Comparison of ENCODE assay signal across 12 cellular contexts in the genomic region with DNA sequence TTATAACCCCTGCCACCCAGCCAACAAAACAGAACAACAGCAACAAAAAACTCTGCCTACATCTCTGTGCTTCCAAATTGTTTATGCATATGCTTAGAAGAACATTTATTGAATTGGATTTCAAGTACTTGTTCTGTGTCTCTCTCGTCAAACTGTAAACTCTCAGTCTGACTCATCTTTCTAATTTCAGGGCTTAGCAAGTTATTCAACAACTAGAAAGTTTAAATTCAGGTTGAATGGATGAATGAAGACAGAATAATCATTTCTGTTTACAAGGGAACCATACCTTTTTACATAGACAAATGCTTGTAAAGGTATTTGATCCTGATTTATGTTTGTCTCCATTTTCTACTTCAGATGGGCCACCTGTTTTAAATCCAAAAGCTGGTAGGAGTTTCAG. TPM values are rescaled to one million over a fixed set of nuclear protein-coding genes. Genes with fewer than 3 reads are reported as not detected.
A peak's percentile ranks its signal among the peaks of the same experiment; 100 is the strongest.
DNase-seq lines count a peak whose midpoint lies in the region; ATAC-seq, FAIRE-seq and TF ChIP-seq lines count a peak whose summit lies in the region.
"Had no signal": no experiment of that assay in that cellular context is flagged by ENCODE, and none has a peak within 500 bp of the region (broad histone marks: within the 10 kb centered on the region; RNA-seq: fewer than 3 reads in every experiment).

No MANE protein-coding gene starts in this region.

- H3K27ac ChIP-seq in GM12878 (ENCODE audit: control insufficient read depth, insufficient read depth) (no peak overlapping the region), ascending aorta (no peak overlapping the region), HepG2 (ENCODE audit: extremely low read length, insufficient read depth, low read length) (no peak overlapping the region)
- H3K27ac ChIP-seq: SJCRH30 had no signal

- POLR2A ChIA-PET in GM12878 (lab: Charles Lee) = interaction anchor here (1.2 kb wide), 1 partner anchor 14 kb away, joined by 6 read pairs; no protein-coding TSS in a partner anchor
- POLR2A ChIA-PET in HepG2 (lab: Yijun Ruan, JAX) = no interaction called here

- H3K36me3 Mint-ChIP-seq in activated T-cell treated with anti-CD3 and anti-CD28 coated beads, Interleukin-2, amount 50 U/mL, for 4 hours (ENCODE audit: insufficient read depth) = no peaks in the 10 kb centered on the region
- H3K36me3 Mint-ChIP-seq in stimulated activated memory B cell treated with anti-CD40 and anti-IgM and Interleukin-4, amounts not matched to agents 10 μg/mL and 1 μg/mL and 100 μg/mL, for 72 hours = no peaks in the 10 kb centered on the region

- CTCF ChIA-PET in GM12878 (lab: Yijun Ruan, JAX) (interaction anchor here (0.7 to 2.2 kb wide), 4 partner anchors 29 to 60 kb away, joined by 3 to 8 read pairs (median 4); no protein-coding TSS in a partner anchor), HepG2 (lab: Yijun Ruan, JAX; ENCODE audit: low intra/inter-chr PET ratio, low total read pairs) (no interaction called here)

- SMC1A ChIA-PET in GM12878 (lab: Charles Lee; ENCODE audit: uncharacterized antibody, unreplicated experiment) = interaction anchor here (0.6 to 2.4 kb wide), 10 partner anchors 11 to 195 kb away, joined by 3 to 9 read pairs (median 4); no protein-coding TSS in a partner anchor

- H3K4me2 ChIP-seq in GM12878 (ENCODE audit: control insufficient read depth, insufficient read depth) (peak overlapping the region; percentile 10; the same call in 1 of the 2 replicates), HepG2 (ENCODE audit: low read depth, low read length) (no peak overlapping the region)

- H3K27me3 Mint-ChIP-seq in activated T-cell treated with anti-CD3 and anti-CD28 coated beads, Interleukin-2, amount 50 U/mL, for 4 hours (ENCODE audit: low read depth) = peaks cover 17% of the 10 kb centered on the region
- H3K27me3 Mint-ChIP-seq in stimulated activated memory B cell treated with anti-CD40 and anti-IgM and Interleukin-4, amounts not matched to agents 10 μg/mL and 1 μg/mL and 100 μg/mL, for 72 hours = peaks cover 27% of the 10 kb centered on the region

- peaks cover 31% of the 10 kb centered on the region for H3K4me1 Mint-ChIP-seq in activated T-cell treated with anti-CD3 and anti-CD28 coated beads, Interleukin-2, amount 50 U/mL, for 4 hours (ENCODE audit: low read depth)
- peaks cover 39% of the 10 kb centered on the region for H3K4me1 Mint-ChIP-seq in stimulated activated memory B cell treated with anti-CD40 and anti-IgM and Interleukin-4, amounts not matched to agents 10 μg/mL and 1 μg/mL and 100 μg/mL, for 72 hours

- 0 out of 2 replicates have a peak overlapping the region, but pooled peaks have one; percentile 1 for H3K4me3 ChIP-seq in GM12878
- peak overlapping the region in 1 of 2 donors; percentile 90 for H3K4me3 ChIP-seq in ascending aorta
- no peak overlapping the region for H3K4me3 ChIP-seq in HepG2 (replicated peaks in 1 of 3; ENCODE audit: insufficient read depth in 1 of 3, low read depth in 2 of 3, low read length in 3 of 3)

- TF ChIP-seq CTCF in GM12878 (IDR thresholded peaks at IDR 0.05 in 2 of 3, conservative IDR thresholded peaks at IDR 0.05 in 1 of 3; ENCODE audit: control insufficient read depth in 2 of 3, extremely low read depth in 1 of 3, insufficient read depth in 1 of 3, low read depth in 3 of 3, low read length in 3 of 3) (no peak), ascending aorta (IDR thresholded peaks at IDR 0.05) (no peak), HepG2 (CRISPR knock-in tag; IDR thresholded peaks at IDR 0.05) (no peak)

- H3K27me3 ChIP-seq in GM12878 (replicated peaks in 1 of 2; ENCODE audit: control insufficient read depth in 2 of 2, insufficient read depth in 2 of 2, low read length in 1 of 2) (no peaks in the 10 kb centered on the region), ascending aorta (no peaks in the 10 kb centered on the region), HepG2 (ENCODE audit: control insufficient read depth in 1 of 2, insufficient read depth in 2 of 2, low read length in 2 of 2) (peaks cover 0 to 36% of the 10 kb centered on the region in 2 experiments; a peak in 2 of 5 replicates)
- H3K27me3 ChIP-seq: SJCRH30 had no signal

- no peak for ATAC-seq in activated T-cell treated with anti-CD3 and anti-CD28 coated beads, Interleukin-2, amount 50 U/mL, for 4 hours
- ATAC-seq in HG02759 (IDR thresholded peaks at IDR 0.05; ENCODE audit: unreplicated experiment) = peak; percentile 20
- ATAC-seq in GM12878 = peak; percentile 31
- no peak for ATAC-seq in stimulated activated memory B cell treated with anti-CD40 and anti-IgM and Interleukin-4, amounts not matched to agents 10 μg/mL and 1 μg/mL and 100 μg/mL, for 72 hours
- ATAC-seq in HepG2 = no peak
- ATAC-seq: left ventricle myocardium superior had no signal

- no peak for DNase-seq in activated T-cell treated with anti-CD3 and anti-CD28 coated beads, Interleukin-2, amount 50 U/mL, for 4 hours
- no peak for DNase-seq in activated T-cell treated with anti-CD3 and anti-CD28 coated beads, Interleukin-2, amount 50 U/mL, for 1 hour
- DNase-seq in GM12878 (ENCODE audit: low read depth, low spot score) (peak; percentile 38), ascending aorta (ENCODE audit: low spot score in 2 of 2) (no peak), HepG2 (ENCODE audit: low spot score) (no peak)
- no peak for DNase-seq in stimulated activated CD4-positive, alpha-beta T cell treated with anti-CD3 and anti-CD28 coated beads, Interleukin-2, amount 100 ng/mL, for 48 hours
- DNase-seq: left ventricle myocardium superior, NCI-H2029 treated with DMSO at 0.1 percent for 48 hours, SJCRH30 had no signal

- BruUV-seq in GM12878 (replicated peaks; lab: Mats Ljungman, UMichigan) (no TSS peak), HepG2 (replicated peaks; lab: Mats Ljungman, UMichigan) (no TSS peak)

- peak in 1 of 2 experiments; percentile 44; a peak in 1 of 4 replicates for TF ChIP-seq EP300 in GM12878 (IDR thresholded peaks at IDR 0.05; ENCODE audit: borderline replicate concordance in 1 of 2, control insufficient read depth in 1 of 2, low read depth in 2 of 2, low read length in 2 of 2)
- no peak for TF ChIP-seq EP300 in HepG2 (IDR thresholded peaks at IDR 0.05; ENCODE audit: low read depth in 2 of 2, low read length in 2 of 2)
- no peak for TF ChIP-seq EP300 in HepG2 (CRISPR knock-in tag; IDR thresholded peaks at IDR 0.05; ENCODE audit: borderline replicate concordance)

- no peaks in the 10 kb centered on the region for H3K9me3 ChIP-seq in GM12878 (replicated peaks; ENCODE audit: control insufficient read depth, insufficient read depth, low read length)
- no peaks in the 10 kb centered on the region for H3K9me3 ChIP-seq in ascending aorta
- H3K9me3 ChIP-seq in HepG2 (ENCODE audit: low read length) = no peaks in the 10 kb centered on the region
- H3K9me3 ChIP-seq: SJCRH30 had no signal

- peak overlapping the region; percentile 93 for H3K4me3 Mint-ChIP-seq in activated T-cell treated with anti-CD3 and anti-CD28 coated beads, Interleukin-2, amount 50 U/mL, for 4 hours
- peak overlapping the region; percentile 99 for H3K4me3 Mint-ChIP-seq in stimulated activated memory B cell treated with anti-CD40 and anti-IgM and Interleukin-4, amounts not matched to agents 10 μg/mL and 1 μg/mL and 100 μg/mL, for 72 hours

- no peak overlapping the region for H3K9ac ChIP-seq in GM12878 (ENCODE audit: control insufficient read depth, insufficient read depth, low read length)
- no peak overlapping the region for H3K9ac ChIP-seq in HepG2 (ENCODE audit: insufficient read depth, low read depth, low read length)

- TF ChIP-seq RAD21 in GM12878 (IDR thresholded peaks at IDR 0.05; ENCODE audit: insufficient read depth, low read depth, low read length) (no peak), HepG2 (CRISPR knock-in tag; IDR thresholded peaks at IDR 0.05) (no peak)

- in situ Hi-C loops in GM12878 (cut with MboI) (no loop called here), HepG2 (cut with HindIII; ENCODE audit: extremely low pct_ligation_motif_present, low pct_unique_long_range_greater_than_20kb) (no loop called here)

- H3K36me3 ChIP-seq in GM12878 (ENCODE audit: control insufficient read depth in 2 of 2, insufficient read depth in 2 of 2, low read length in 1 of 2) = no peaks in the 10 kb centered on the region
- H3K36me3 ChIP-seq in ascending aorta = no peaks in the 10 kb centered on the region
- no peaks in the 10 kb centered on the region for H3K36me3 ChIP-seq in HepG2 (replicated peaks in 1 of 2; ENCODE audit: control insufficient read depth in 1 of 2, insufficient read depth in 2 of 2, low read length in 2 of 2)
- H3K36me3 ChIP-seq: SJCRH30 had no signal

- H4K20me1 ChIP-seq in GM12878 (ENCODE audit: control insufficient read depth, insufficient read depth) (no peaks in the 10 kb centered on the region), HepG2 (ENCODE audit: insufficient read depth, low read length) (peaks cover 5% of the 10 kb centered on the region; the same call in 1 of the 2 replicates)

- no peak overlapping the region for H2AFZ ChIP-seq in GM12878 (ENCODE audit: control insufficient read depth, low read depth, low read length)
- no peak overlapping the region for H2AFZ ChIP-seq in HepG2 (ENCODE audit: low read length)

- FAIRE-seq in GM12878 (lab: Jason Lieb, UNC) = peak; percentile 35
- no peak for FAIRE-seq in HepG2 (lab: Jason Lieb, UNC)
- FAIRE-seq: endometrium had no signal

- intact Hi-C loops in GM12878 (cut with micrococcal nuclease; ENCODE audit: unreplicated experiment) = loop anchor here (10.0 kb wide), 1 partner anchor 459 kb away; no protein-coding TSS in a partner anchor
- intact Hi-C loops in ascending aorta (cut with DNase I) = loop anchor here (2.0 to 10.0 kb wide), 3 partner anchors 39 to 1191 kb away; a partner anchor contains a TSS
- intact Hi-C loops in HepG2 (cut with micrococcal nuclease; ENCODE audit: unreplicated experiment) = no loop called here

- peaks cover 21% of the 10 kb centered on the region for H3K4me1 ChIP-seq in GM12878 (ENCODE audit: control insufficient read depth, insufficient read depth, low read length)
- H3K4me1 ChIP-seq in ascending aorta = peaks cover 7 to 30% of the 10 kb centered on the region in 2 donors
- peaks cover 31% of the 10 kb centered on the region for H3K4me1 ChIP-seq in HepG2 (ENCODE audit: insufficient read depth, low read length)

- WGBS in GM12878 (ENCODE audit: insufficient coverage, insufficient replicate concordance, low lambda C conversion rate, missing lambda C conversion rate) = 4% methylated on average over 1 of the region's 1 CpG
- 3% methylated on average over 1 of the region's 1 CpG for WGBS in HepG2 (ENCODE audit: low lambda C conversion rate)

- H3K27ac Mint-ChIP-seq in stimulated activated memory B cell treated with anti-CD40 and anti-IgM and Interleukin-4, amounts not matched to agents 10 μg/mL and 1 μg/mL and 100 μg/mL, for 72 hours = no peak overlapping the region

- H3K9me3 Mint-ChIP-seq in activated T-cell treated with anti-CD3 and anti-CD28 coated beads, Interleukin-2, amount 50 U/mL, for 4 hours = no peaks in the 10 kb centered on the region
- H3K9me3 Mint-ChIP-seq in stimulated activated memory B cell treated with anti-CD40 and anti-IgM and Interleukin-4, amounts not matched to agents 10 μg/mL and 1 μg/mL and 100 μg/mL, for 72 hours = no peaks in the 10 kb centered on the region

- RAD21 ChIA-PET in GM12878 (lab: Charles Lee; ENCODE audit: unreplicated experiment) = interaction anchor here (1.1 to 1.4 kb wide), 5 partner anchors 15 to 54 kb away, joined by 3 to 5 read pairs (median 3); no protein-coding TSS in a partner anchor

- TF ChIP-seq POLR2A in GM12878 (IDR thresholded peaks at IDR 0.05; ENCODE audit: low read depth, low read length) (no peak), HepG2 (IDR thresholded peaks at IDR 0.05; ENCODE audit: insufficient read depth in 1 of 2, low read depth in 2 of 2, low read length in 2 of 2) (no peak)

- H3K79me2 ChIP-seq in GM12878 (ENCODE audit: control insufficient read depth, insufficient read depth, low read length) (peaks cover 3% of the 10 kb centered on the region), HepG2 (ENCODE audit: insufficient read depth, low read length) (peaks cover 4% of the 10 kb centered on the region)

RNA-seq across cellular contexts. Expression of a gene that starts 1.5 kb away (rescaled TPM):
- total RNA-seq in activated T-cell treated with anti-CD3 and anti-CD28 coated beads, Interleukin-2, amount 50 U/mL, for 4 hours = 10 to 100 TPM; 14.4 to 16.2 (median 14.8) TPM
- 52.3 and 56.3 TPM in 2 replicates for total RNA-seq in GM12878 (2013; cell fraction: nucleolus; rRNA removed)
- total RNA-seq in GM12878 (2014; rRNA removed) (10.4 and 11.1 TPM in 2 replicates), GM12878 (2014; rRNA removed; fragmentation: Illumina TruSeq; extraction: Trizol) (11.6 and 13.2 TPM in 2 replicates), GM12878 (2021) (9.2 and 11.3 TPM in 2 replicates), ascending aorta (11.8 TPM), HepG2 (2016; rRNA removed; fragmentation: Illumina TruSeq; extraction: Trizol) (27.6 and 45.5 TPM in 2 replicates)
- polyA plus RNA-seq in GM12878 (2011; ENCODE audit: low read depth) = 7.7 TPM
- polyA plus RNA-seq in GM12878 (2011; rRNA removed) (33.4 and 45.2 TPM in 2 replicates), GM12878 (2014; fragmentation: Illumina TruSeq; extraction: Trizol) (14.5 and 23.5 TPM in 2 replicates), GM12878 (2014; fragmentation: Nextera tagmentation; extraction: Ambion mirVana) (10 to 100 TPM; 12.4 to 27.1 TPM), GM12878 (2014; rRNA removed) (8.5 and 8.9 TPM in 2 replicates), GM12878 (2016; fragmentation: Nextera tagmentation; extraction: Ambion mirVana) (10 to 100 TPM; 20.4 to 24.3 TPM), HepG2 (2011; rRNA removed) (19.3 and 20.4 TPM in 2 replicates)
- polyA plus RNA-seq in GM12878 (2011; cell fraction: cytosol; rRNA removed) = 14.1 and 16.6 TPM in 2 replicates
- polyA plus RNA-seq in GM12878 (2011; cell fraction: nucleus; rRNA removed) = 21.6 and 31.0 TPM in 2 replicates
- polyA plus RNA-seq in GM12878 (2012) = 7.2 and 10.3 TPM in 2 replicates
- polyA minus RNA-seq in GM12878 (2011; rRNA and poly(A)+ RNA removed) = 22.4 and 30.6 TPM in 2 replicates
- 9.7 and 13.2 TPM in 2 replicates for polyA minus RNA-seq in GM12878 (2011; cell fraction: cytosol; rRNA and poly(A)+ RNA removed)
- polyA minus RNA-seq in GM12878 (2011; cell fraction: nucleus; rRNA and poly(A)+ RNA removed) = 24.4 and 30.0 TPM in 2 replicates
- total RNA-seq in HepG2 (2016; cell fraction: cytosol; rRNA removed; fragmentation: Illumina TruSeq; extraction: Trizol; ENCODE audit: low read depth) = 1.4 and 1.6 TPM in 2 replicates
- 30.3 and 40.5 TPM in 2 replicates for total RNA-seq in HepG2 (2016; cell fraction: insoluble cytoplasmic fraction; rRNA removed; fragmentation: Illumina TruSeq; extraction: Trizol)
- total RNA-seq in HepG2 (2016; cell fraction: membrane; rRNA removed; fragmentation: Illumina TruSeq; extraction: Trizol) = 3.8 and 4.9 TPM in 2 replicates
- 22.6 and 23.6 TPM in 2 replicates for total RNA-seq in HepG2 (2016; cell fraction: nucleus; rRNA removed; fragmentation: Illumina TruSeq; extraction: Trizol)
- 9.9 and 15.0 TPM in 2 replicates for polyA plus RNA-seq in HepG2 (2011; cell fraction: cytosol; rRNA removed)
- 11.9 and 12.7 TPM in 2 replicates for polyA plus RNA-seq in HepG2 (2011; cell fraction: nucleus; rRNA removed)
- polyA plus RNA-seq in HepG2 (2012) = 12.8 and 16.4 TPM in 2 replicates
- polyA plus RNA-seq in HepG2 (2016; cell fraction: cytosol; fragmentation: Illumina TruSeq; extraction: Trizol; ENCODE audit: low read depth) = 0.72 and 0.78 TPM in 2 replicates
- polyA plus RNA-seq in HepG2 (2016; cell fraction: insoluble cytoplasmic fraction; fragmentation: Illumina TruSeq; extraction: Trizol; ENCODE audit: low read depth) = 27.2 and 30.5 TPM in 2 replicates
- 2.1 and 2.7 TPM in 2 replicates for polyA plus RNA-seq in HepG2 (2016; cell fraction: membrane; fragmentation: Illumina TruSeq; extraction: Trizol; ENCODE audit: low read depth)
- polyA plus RNA-seq in HepG2 (2016; cell fraction: nucleus; fragmentation: Illumina TruSeq; extraction: Trizol; ENCODE audit: insufficient read depth, low read depth) = 17.1 and 19.7 TPM in 2 replicates
- polyA minus RNA-seq in HepG2 (2011; rRNA and poly(A)+ RNA removed; ENCODE audit: low replicate concordance) = 10.8 and 29.9 TPM in 2 replicates
- polyA minus RNA-seq in HepG2 (2011; cell fraction: cytosol; rRNA and poly(A)+ RNA removed) = 13.7 and 15.9 TPM in 2 replicates
- 24.5 and 33.8 TPM in 2 replicates for polyA minus RNA-seq in HepG2 (2011; cell fraction: nucleus; rRNA and poly(A)+ RNA removed)

RNA-seq across cellular contexts. Expression of a gene that starts 39.6 kb away (rescaled TPM):
- total RNA-seq in activated T-cell treated with anti-CD3 and anti-CD28 coated beads, Interleukin-2, amount 50 U/mL, for 4 hours = 10 to 100 TPM; 27.8 to 44.8 (median 30.0) TPM
- total RNA-seq in GM12878 (2013; cell fraction: nucleolus; rRNA removed) = 68.2 and 75.8 TPM in 2 replicates
- total RNA-seq in GM12878 (2014; rRNA removed) (55.5 and 75.8 TPM in 2 replicates), GM12878 (2014; rRNA removed; fragmentation: Illumina TruSeq; extraction: Trizol) (83.2 and 89.0 TPM in 2 replicates), GM12878 (2021) (143 and 144 TPM in 2 replicates), ascending aorta (637 TPM), HepG2 (2016; rRNA removed; fragmentation: Illumina TruSeq; extraction: Trizol) (184 and 289 TPM in 2 replicates)
- 107 TPM for polyA plus RNA-seq in GM12878 (2011; ENCODE audit: low read depth)
- polyA plus RNA-seq in GM12878 (2011; rRNA removed) (201 and 225 TPM in 2 replicates), GM12878 (2014; fragmentation: Illumina TruSeq; extraction: Trizol) (185 and 186 TPM in 2 replicates), GM12878 (2014; fragmentation: Nextera tagmentation; extraction: Ambion mirVana) (100 to 1,000 TPM; 223 to 256 TPM), GM12878 (2014; rRNA removed) (93.6 and 109 TPM in 2 replicates), GM12878 (2016; fragmentation: Nextera tagmentation; extraction: Ambion mirVana) (100 to 1,000 TPM; 177 to 195 TPM), HepG2 (2011; rRNA removed) (127 and 132 TPM in 2 replicates)
- 159 and 211 TPM in 2 replicates for polyA plus RNA-seq in GM12878 (2011; cell fraction: cytosol; rRNA removed)
- polyA plus RNA-seq in GM12878 (2011; cell fraction: nucleus; rRNA removed) = 55.6 and 69.0 TPM in 2 replicates
- 85.7 and 97.9 TPM in 2 replicates for polyA plus RNA-seq in GM12878 (2012)
- 93.2 and 138 TPM in 2 replicates for polyA minus RNA-seq in GM12878 (2011; rRNA and poly(A)+ RNA removed)
- polyA minus RNA-seq in GM12878 (2011; cell fraction: cytosol; rRNA and poly(A)+ RNA removed) = 24.9 and 46.1 TPM in 2 replicates
- polyA minus RNA-seq in GM12878 (2011; cell fraction: nucleus; rRNA and poly(A)+ RNA removed) = 15.7 and 20.6 TPM in 2 replicates
- total RNA-seq in HepG2 (2016; cell fraction: cytosol; rRNA removed; fragmentation: Illumina TruSeq; extraction: Trizol; ENCODE audit: low read depth) = 17.9 and 18.3 TPM in 2 replicates
- 187 and 287 TPM in 2 replicates for total RNA-seq in HepG2 (2016; cell fraction: insoluble cytoplasmic fraction; rRNA removed; fragmentation: Illumina TruSeq; extraction: Trizol)
- total RNA-seq in HepG2 (2016; cell fraction: membrane; rRNA removed; fragmentation: Illumina TruSeq; extraction: Trizol) = 57.6 and 59.8 TPM in 2 replicates
- 207 and 235 TPM in 2 replicates for total RNA-seq in HepG2 (2016; cell fraction: nucleus; rRNA removed; fragmentation: Illumina TruSeq; extraction: Trizol)
- polyA plus RNA-seq in HepG2 (2011; cell fraction: cytosol; rRNA removed) = 79.2 and 136 TPM in 2 replicates
- 35.8 and 50.3 TPM in 2 replicates for polyA plus RNA-seq in HepG2 (2011; cell fraction: nucleus; rRNA removed)
- 99.3 and 122 TPM in 2 replicates for polyA plus RNA-seq in HepG2 (2012)
- 34.0 and 44.2 TPM in 2 replicates for polyA plus RNA-seq in HepG2 (2016; cell fraction: cytosol; fragmentation: Illumina TruSeq; extraction: Trizol; ENCODE audit: low read depth)
- polyA plus RNA-seq in HepG2 (2016; cell fraction: insoluble cytoplasmic fraction; fragmentation: Illumina TruSeq; extraction: Trizol; ENCODE audit: low read depth) = 136 and 153 TPM in 2 replicates
- 35.5 and 37.5 TPM in 2 replicates for polyA plus RNA-seq in HepG2 (2016; cell fraction: membrane; fragmentation: Illumina TruSeq; extraction: Trizol; ENCODE audit: low read depth)
- 257 and 263 TPM in 2 replicates for polyA plus RNA-seq in HepG2 (2016; cell fraction: nucleus; fragmentation: Illumina TruSeq; extraction: Trizol; ENCODE audit: insufficient read depth, low read depth)
- polyA minus RNA-seq in HepG2 (2011; rRNA and poly(A)+ RNA removed; ENCODE audit: low replicate concordance) = 118 and 499 TPM in 2 replicates
- 42.6 and 62.0 TPM in 2 replicates for polyA minus RNA-seq in HepG2 (2011; cell fraction: cytosol; rRNA and poly(A)+ RNA removed)
- polyA minus RNA-seq in HepG2 (2011; cell fraction: nucleus; rRNA and poly(A)+ RNA removed) = 31.4 and 43.6 TPM in 2 replicates

Comparison
In these comparisons a context has a peak if more than half of its experiments do, and no peak if none do; other contexts are left out.
1. ATAC-seq: peak in HG02759 (single experiment) and GM12878 (single experiment); none in activated T-cell treated with anti-CD3 and anti-CD28 coated beads, Interleukin-2, amount 50 U/mL, for 4 hours (0 of 2), stimulated activated memory B cell treated with anti-CD40 and anti-IgM and Interleukin-4, amounts not matched to agents 10 μg/mL and 1 μg/mL and 100 μg/mL, for 72 hours (single experiment) and HepG2 (single experiment).